Comparison of ENCODE assay signal across 1 cellular context in the genomic region with DNA sequence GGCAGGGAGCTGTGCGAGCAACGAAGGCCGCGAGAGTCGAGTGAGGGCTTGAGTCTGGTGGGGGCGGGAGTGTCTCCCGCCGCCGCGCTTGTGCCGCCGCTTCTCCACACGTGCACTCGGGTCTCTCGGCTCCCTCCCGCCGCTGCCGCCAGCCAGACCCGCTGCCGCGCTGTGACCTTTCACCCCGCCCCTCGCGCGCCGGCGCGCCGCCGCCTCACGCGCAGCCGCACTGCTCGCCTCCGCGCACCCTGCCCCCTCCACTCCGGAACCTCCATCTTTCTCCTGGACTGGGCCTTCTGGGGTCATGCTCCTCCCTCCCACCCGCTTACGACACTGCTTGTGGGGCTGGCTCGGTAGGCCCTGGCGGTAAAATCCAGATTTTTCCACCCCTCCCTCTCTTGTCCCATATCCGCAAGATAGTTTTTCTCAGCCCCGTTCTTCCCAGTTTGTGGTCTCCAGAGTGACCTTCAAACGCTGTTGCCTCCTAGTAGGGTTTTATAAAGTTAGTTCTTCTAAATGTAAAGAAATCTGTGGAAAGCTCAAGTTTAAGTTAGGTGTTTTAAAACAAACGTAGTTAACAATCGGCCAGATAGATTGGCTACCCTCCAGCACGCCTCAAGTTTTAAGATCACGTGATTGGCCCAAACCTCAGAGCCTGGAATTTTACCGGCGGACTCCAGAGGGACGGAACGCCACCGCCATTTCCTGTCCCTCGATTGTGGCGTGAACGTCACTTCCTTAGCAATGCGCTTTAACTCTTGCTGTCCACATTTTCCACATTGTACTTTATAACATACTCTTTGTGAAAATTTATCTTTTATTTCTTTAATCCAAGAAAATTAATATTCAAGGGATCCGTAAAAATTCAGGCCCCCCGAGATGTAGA.
A peak's percentile ranks its signal among the peaks of the same experiment; 100 is the strongest.
TF ChIP-seq lines count a peak whose summit lies in the region.

A gene (minus strand): TSS at position 181 of the 886 bp plus-strand sequence. CDS start 300 bp downstream, outside the sequence.

TF ChIP-seq in K562, 482 proteins besides CTCF, POLR2A, EP300 and RAD21 (continued from another document and continues in another):
- TF ChIP-seq PTRF (tag; IDR thresholded peaks at IDR 0.05) (no peak), ZNF24 (IDR thresholded peaks at IDR 0.05) (no peak), ATF7 (IDR thresholded peaks at IDR 0.05) (no peak; the same call in 1 of the 2 replicates), DPF2 (IDR thresholded peaks at IDR 0.05) (peak; percentile 39; the same call in 1 of the 2 replicates), ZBTB7A (IDR thresholded peaks at IDR 0.05; ENCODE audit: borderline replicate concordance, control insufficient read depth, low read depth, low read length) (peak; percentile 90; the same call in 1 of the 2 replicates), ZNF174 (CRISPR knock-in tag; IDR thresholded peaks at IDR 0.05) (no peak), MEIS2 (IDR thresholded peaks at IDR 0.05; ENCODE audit: partially characterized antibody) (peak; percentile 77), TOE1 (IDR thresholded peaks at IDR 0.05; ENCODE audit: borderline replicate concordance) (peak; percentile 95), TOE1 (CRISPR knock-in tag; IDR thresholded peaks at IDR 0.05; ENCODE audit: borderline replicate concordance, low read depth) (no peak), ZFPM2 (CRISPR knock-in tag; IDR thresholded peaks at IDR 0.05) (no peak), CSDE1 (IDR thresholded peaks at IDR 0.05) (no peak), KDM1A (IDR thresholded peaks at IDR 0.05) (no peak), ILF3 (IDR thresholded peaks at IDR 0.05; ENCODE audit: borderline replicate concordance) (no peak), ZNF584 (CRISPR knock-in tag; IDR thresholded peaks at IDR 0.05; ENCODE audit: low read depth) (no peak), NR2F6 (CRISPR knock-in tag; IDR thresholded peaks at IDR 0.05) (no peak), NUFIP1 (IDR thresholded peaks at IDR 0.05; ENCODE audit: partially characterized antibody) (no peak), MTA3 (IDR thresholded peaks at IDR 0.05; ENCODE audit: borderline replicate concordance) (no peak), MTA1 (IDR thresholded peaks at IDR 0.05; ENCODE audit: borderline replicate concordance) (no peak), SRSF3 (IDR thresholded peaks at IDR 0.05; ENCODE audit: insufficient read depth, low read length) (no peak), TAF9B (IDR thresholded peaks at IDR 0.05; ENCODE audit: partially characterized antibody) (no peak), NEUROD1 (IDR thresholded peaks at IDR 0.05; ENCODE audit: borderline replicate concordance, low read depth, low read length, partially characterized antibody) (no peak), CHCHD3 (CRISPR knock-in tag; IDR thresholded peaks at IDR 0.05) (0 out of 2 replicates have a peak, but pooled peaks have one; percentile 53), ARHGAP35 (IDR thresholded peaks at IDR 0.05; ENCODE audit: partially characterized antibody) (no peak), RBM22 (IDR thresholded peaks at IDR 0.05; ENCODE audit: low read depth, low read length, poor library complexity, severe bottlenecking) (no peak), RHOXF2B (CRISPR knock-in tag; conservative IDR thresholded peaks at IDR 0.05) (no peak), GABPB1 (CRISPR knock-in tag; IDR thresholded peaks at IDR 0.05) (peak; percentile 79), ZNF354B (CRISPR knock-in tag; IDR thresholded peaks at IDR 0.05) (no peak), MYNN (IDR thresholded peaks at IDR 0.05) (no peak), MYNN (CRISPR knock-in tag; IDR thresholded peaks at IDR 0.05) (no peak), POLR2H (tag; IDR thresholded peaks at IDR 0.05; ENCODE audit: low read depth) (peak; percentile 77), ZNF75A (CRISPR knock-in tag; IDR thresholded peaks at IDR 0.05) (no peak), HNRNPLL (IDR thresholded peaks at IDR 0.05; ENCODE audit: low read depth, low read length, poor library complexity, severe bottlenecking) (no peak), SMARCB1 (IDR thresholded peaks at IDR 0.05; ENCODE audit: insufficient read length, low read depth) (no peak), LCOR (CRISPR knock-in tag; IDR thresholded peaks at IDR 0.05) (no peak; the same call in 1 of the 2 replicates), ASH1L (IDR thresholded peaks at IDR 0.05; ENCODE audit: borderline replicate concordance, low read depth, partially characterized antibody) (no peak), TAF7 (tag; IDR thresholded peaks at IDR 0.05) (peak; percentile 31; the same call in 1 of the 2 replicates), TCFL5 (CRISPR knock-in tag; conservative IDR thresholded peaks at IDR 0.05) (no peak), HCFC1 (IDR thresholded peaks at IDR 0.05; ENCODE audit: low read depth, low read length) (peak; percentile 68), MTA2 (IDR thresholded peaks at IDR 0.05; ENCODE audit: low read depth) (no peak)
- TF ChIP-seq, protein P1, sequence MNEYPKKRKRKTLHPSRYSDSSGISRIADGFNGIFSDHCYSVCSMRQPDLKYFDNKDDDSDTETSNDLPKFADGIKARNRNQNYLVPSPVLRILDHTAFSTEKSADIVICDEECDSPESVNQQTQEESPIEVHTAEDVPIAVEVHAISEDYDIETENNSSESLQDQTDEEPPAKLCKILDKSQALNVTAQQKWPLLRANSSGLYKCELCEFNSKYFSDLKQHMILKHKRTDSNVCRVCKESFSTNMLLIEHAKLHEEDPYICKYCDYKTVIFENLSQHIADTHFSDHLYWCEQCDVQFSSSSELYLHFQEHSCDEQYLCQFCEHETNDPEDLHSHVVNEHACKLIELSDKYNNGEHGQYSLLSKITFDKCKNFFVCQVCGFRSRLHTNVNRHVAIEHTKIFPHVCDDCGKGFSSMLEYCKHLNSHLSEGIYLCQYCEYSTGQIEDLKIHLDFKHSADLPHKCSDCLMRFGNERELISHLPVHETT (CRISPR knock-in tag; conservative IDR thresholded peaks at IDR 0.05 in 1 of 2, IDR thresholded peaks at IDR 0.05 in 1 of 2) = peak in 1 of 2 experiments; percentile 73; a peak in 1 of 4 replicates
- TF ChIP-seq, protein P2, sequence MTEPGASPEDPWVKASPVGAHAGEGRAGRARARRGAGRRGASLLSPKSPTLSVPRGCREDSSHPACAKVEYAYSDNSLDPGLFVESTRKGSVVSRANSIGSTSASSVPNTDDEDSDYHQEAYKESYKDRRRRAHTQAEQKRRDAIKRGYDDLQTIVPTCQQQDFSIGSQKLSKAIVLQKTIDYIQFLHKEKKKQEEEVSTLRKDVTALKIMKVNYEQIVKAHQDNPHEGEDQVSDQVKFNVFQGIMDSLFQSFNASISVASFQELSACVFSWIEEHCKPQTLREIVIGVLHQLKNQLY (CRISPR knock-in tag; conservative IDR thresholded peaks at IDR 0.05) = no peak
- TF ChIP-seq, protein P3, sequence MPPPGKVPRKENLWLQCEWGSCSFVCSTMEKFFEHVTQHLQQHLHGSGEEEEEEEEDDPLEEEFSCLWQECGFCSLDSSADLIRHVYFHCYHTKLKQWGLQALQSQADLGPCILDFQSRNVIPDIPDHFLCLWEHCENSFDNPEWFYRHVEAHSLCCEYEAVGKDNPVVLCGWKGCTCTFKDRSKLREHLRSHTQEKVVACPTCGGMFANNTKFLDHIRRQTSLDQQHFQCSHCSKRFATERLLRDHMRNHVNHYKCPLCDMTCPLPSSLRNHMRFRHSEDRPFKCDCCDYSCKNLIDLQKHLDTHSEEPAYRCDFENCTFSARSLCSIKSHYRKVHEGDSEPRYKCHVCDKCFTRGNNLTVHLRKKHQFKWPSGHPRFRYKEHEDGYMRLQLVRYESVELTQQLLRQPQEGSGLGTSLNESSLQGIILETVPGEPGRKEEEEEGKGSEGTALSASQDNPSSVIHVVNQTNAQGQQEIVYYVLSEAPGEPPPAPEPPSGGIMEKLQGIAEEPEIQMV (tag; conservative IDR thresholded peaks at IDR 0.05; ENCODE audit: low read depth) = no peak
- TF ChIP-seq, protein P4, sequence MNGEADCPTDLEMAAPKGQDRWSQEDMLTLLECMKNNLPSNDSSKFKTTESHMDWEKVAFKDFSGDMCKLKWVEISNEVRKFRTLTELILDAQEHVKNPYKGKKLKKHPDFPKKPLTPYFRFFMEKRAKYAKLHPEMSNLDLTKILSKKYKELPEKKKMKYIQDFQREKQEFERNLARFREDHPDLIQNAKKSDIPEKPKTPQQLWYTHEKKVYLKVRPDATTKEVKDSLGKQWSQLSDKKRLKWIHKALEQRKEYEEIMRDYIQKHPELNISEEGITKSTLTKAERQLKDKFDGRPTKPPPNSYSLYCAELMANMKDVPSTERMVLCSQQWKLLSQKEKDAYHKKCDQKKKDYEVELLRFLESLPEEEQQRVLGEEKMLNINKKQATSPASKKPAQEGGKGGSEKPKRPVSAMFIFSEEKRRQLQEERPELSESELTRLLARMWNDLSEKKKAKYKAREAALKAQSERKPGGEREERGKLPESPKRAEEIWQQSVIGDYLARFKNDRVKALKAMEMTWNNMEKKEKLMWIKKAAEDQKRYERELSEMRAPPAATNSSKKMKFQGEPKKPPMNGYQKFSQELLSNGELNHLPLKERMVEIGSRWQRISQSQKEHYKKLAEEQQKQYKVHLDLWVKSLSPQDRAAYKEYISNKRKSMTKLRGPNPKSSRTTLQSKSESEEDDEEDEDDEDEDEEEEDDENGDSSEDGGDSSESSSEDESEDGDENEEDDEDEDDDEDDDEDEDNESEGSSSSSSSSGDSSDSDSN (IDR thresholded peaks at IDR 0.05; ENCODE audit: borderline replicate concordance in 1 of 2, low read depth in 2 of 2, low read length in 2 of 2) = no peak
- TF ChIP-seq, protein P5, sequence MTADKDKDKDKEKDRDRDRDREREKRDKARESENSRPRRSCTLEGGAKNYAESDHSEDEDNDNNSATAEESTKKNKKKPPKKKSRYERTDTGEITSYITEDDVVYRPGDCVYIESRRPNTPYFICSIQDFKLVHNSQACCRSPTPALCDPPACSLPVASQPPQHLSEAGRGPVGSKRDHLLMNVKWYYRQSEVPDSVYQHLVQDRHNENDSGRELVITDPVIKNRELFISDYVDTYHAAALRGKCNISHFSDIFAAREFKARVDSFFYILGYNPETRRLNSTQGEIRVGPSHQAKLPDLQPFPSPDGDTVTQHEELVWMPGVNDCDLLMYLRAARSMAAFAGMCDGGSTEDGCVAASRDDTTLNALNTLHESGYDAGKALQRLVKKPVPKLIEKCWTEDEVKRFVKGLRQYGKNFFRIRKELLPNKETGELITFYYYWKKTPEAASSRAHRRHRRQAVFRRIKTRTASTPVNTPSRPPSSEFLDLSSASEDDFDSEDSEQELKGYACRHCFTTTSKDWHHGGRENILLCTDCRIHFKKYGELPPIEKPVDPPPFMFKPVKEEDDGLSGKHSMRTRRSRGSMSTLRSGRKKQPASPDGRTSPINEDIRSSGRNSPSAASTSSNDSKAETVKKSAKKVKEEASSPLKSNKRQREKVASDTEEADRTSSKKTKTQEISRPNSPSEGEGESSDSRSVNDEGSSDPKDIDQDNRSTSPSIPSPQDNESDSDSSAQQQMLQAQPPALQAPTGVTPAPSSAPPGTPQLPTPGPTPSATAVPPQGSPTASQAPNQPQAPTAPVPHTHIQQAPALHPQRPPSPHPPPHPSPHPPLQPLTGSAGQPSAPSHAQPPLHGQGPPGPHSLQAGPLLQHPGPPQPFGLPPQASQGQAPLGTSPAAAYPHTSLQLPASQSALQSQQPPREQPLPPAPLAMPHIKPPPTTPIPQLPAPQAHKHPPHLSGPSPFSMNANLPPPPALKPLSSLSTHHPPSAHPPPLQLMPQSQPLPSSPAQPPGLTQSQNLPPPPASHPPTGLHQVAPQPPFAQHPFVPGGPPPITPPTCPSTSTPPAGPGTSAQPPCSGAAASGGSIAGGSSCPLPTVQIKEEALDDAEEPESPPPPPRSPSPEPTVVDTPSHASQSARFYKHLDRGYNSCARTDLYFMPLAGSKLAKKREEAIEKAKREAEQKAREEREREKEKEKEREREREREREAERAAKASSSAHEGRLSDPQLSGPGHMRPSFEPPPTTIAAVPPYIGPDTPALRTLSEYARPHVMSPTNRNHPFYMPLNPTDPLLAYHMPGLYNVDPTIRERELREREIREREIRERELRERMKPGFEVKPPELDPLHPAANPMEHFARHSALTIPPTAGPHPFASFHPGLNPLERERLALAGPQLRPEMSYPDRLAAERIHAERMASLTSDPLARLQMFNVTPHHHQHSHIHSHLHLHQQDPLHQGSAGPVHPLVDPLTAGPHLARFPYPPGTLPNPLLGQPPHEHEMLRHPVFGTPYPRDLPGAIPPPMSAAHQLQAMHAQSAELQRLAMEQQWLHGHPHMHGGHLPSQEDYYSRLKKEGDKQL (CRISPR knock-in tag; IDR thresholded peaks at IDR 0.05; ENCODE audit: borderline replicate concordance) = no peak
- TF ChIP-seq, protein P6, sequence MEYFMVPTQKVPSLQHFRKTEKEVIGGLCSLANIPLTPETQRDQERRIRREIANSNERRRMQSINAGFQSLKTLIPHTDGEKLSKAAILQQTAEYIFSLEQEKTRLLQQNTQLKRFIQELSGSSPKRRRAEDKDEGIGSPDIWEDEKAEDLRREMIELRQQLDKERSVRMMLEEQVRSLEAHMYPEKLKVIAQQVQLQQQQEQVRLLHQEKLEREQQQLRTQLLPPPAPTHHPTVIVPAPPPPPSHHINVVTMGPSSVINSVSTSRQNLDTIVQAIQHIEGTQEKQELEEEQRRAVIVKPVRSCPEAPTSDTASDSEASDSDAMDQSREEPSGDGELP (CRISPR knock-in tag; IDR thresholded peaks at IDR 0.05; ENCODE audit: borderline replicate concordance) = peak; percentile 52; the same call in 1 of the 2 replicates
